In the genomic region with DNA sequence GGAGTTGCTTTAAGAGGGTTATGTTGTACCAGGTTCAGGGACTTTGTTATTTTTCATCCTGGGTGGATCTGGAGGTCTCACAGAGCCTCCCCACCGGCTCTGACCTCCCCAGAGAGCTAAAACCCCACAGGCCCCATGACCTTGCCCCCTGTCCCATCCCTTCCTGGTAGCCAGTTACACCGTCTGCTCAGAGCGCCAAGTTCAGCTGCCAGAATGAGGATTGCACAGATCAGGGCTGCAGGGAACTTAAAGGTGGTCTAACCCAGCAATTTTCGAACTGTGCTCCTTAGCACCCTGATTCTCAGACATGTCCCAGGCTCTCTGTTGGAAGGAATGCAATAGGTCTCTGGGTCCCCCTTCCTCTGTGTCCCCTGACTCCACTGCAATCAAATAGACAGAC, we compare ENCODE assay signal across 14 cellular contexts. TPM values are rescaled to one million over a fixed set of nuclear protein-coding genes. Genes with fewer than 3 reads are reported as not detected.
DNase-seq lines count a peak whose midpoint lies in the region; ATAC-seq and TF ChIP-seq lines count a peak whose summit lies in the region.
"Had no signal": no experiment of that assay in that cellular context is flagged by ENCODE, and none has a peak within 500 bp of the region (broad histone marks: within the 10 kb centered on the region; RNA-seq: fewer than 3 reads in every experiment).

No MANE protein-coding gene starts in this region.

- H3K4ac ChIP-seq in mesenchymal stem cell (ENCODE audit: low read depth in 1 of 2, low read length in 2 of 2), result peak overlapping the region in 1 of 2 experiments; percentile 4

- no peak overlapping the region for H3K18ac ChIP-seq in mesenchymal stem cell (ENCODE audit: low read depth in 1 of 2, low read length in 2 of 2)

- no peak for TF ChIP-seq RAD21 in SK-N-SH (IDR thresholded peaks at IDR 0.05; ENCODE audit: low read length)

- peaks cover 5 to 13% of the 10 kb centered on the region in 2 experiments; a peak in 3 of 4 replicates for H3K4me1 ChIP-seq in SK-N-SH (ENCODE audit: control insufficient read depth in 1 of 2, insufficient read depth in 2 of 2, low read depth in 1 of 2, low read length in 1 of 2)
- H3K4me1 ChIP-seq in gastroesophageal sphincter, result peaks cover 5 to 54% (median 21%) of the 10 kb centered on the region in 3 donors
- H3K4me1 ChIP-seq in mesenchymal stem cell (ENCODE audit: control insufficient read depth, insufficient read depth, low read depth, low read length), result peaks cover 21% of the 10 kb centered on the region
- peaks cover 0 to 16% (median 9%) of the 10 kb centered on the region in 4 donors for H3K4me1 ChIP-seq in transverse colon
- H3K4me1 ChIP-seq in PC-3 (ENCODE audit: insufficient read depth, low read length), result no peaks in the 10 kb centered on the region; the same call in 1 of the 2 replicates

- POLR2A ChIA-PET in SK-N-SH (lab: Yijun Ruan, JAX), result no interaction called here
- POLR2A ChIA-PET in PC-3 (lab: Charles Lee; ENCODE audit: unreplicated experiment), result interaction anchor here (0.5 kb wide), 1 partner anchor 416 kb away, joined by 5 read pairs; no protein-coding TSS in a partner anchor

- CTCF ChIA-PET in SK-N-SH (lab: Yijun Ruan, JAX), result interaction anchor here (0.7 to 4.9 kb wide), 10 partner anchors 8 to 57 kb away, joined by 3 to 23 read pairs (median 4); no protein-coding TSS in a partner anchor
- CTCF ChIA-PET in PC-3 (lab: Charles Lee), result no interaction called here

- 89% methylated on average over 4 of the region's 4 CpGs for WGBS in SK-N-SH (ENCODE audit: low lambda C conversion rate)
- WGBS in gastroesophageal sphincter (ENCODE audit: low coverage in 1 of 2), 2 donors, result 48% methylated on average over 4 of the region's 4 CpGs; no CpG with 5 or more reads in 1 of the 2 donors
- WGBS in mesenchymal stem cell, result 78% methylated on average over 4 of the region's 4 CpGs
- 60 to 70% methylated on average over 1 to 4 of the region's 4 CpGs for WGBS in transverse colon (ENCODE audit: low coverage in 1 of 2), 2 donors

- DNase-seq in SK-N-SH (no peak), mesenchymal stem cell (no peak), transverse colon (no peak), PC-3 (no peak), brain microvascular endothelial cell (no peak)
- DNase-seq: activated CD4-positive, alpha-beta T cell treated with anti-CD3 and anti-CD28 coated beads, Interleukin-2, amount 10 ng/mL, durations not matched to agents 7 days and 5 days; activated naive CD4-positive, alpha-beta T cell treated with anti-CD3 and anti-CD28 coated beads for 36 hours; Calu3; NCI-H2107; NCI-H510A treated with DMSO at 0.1 percent for 48 hours; T-helper 1 cell had no signal

- H4K8ac ChIP-seq in mesenchymal stem cell (ENCODE audit: low read length), result no peak overlapping the region

- H3K23ac ChIP-seq in mesenchymal stem cell (ENCODE audit: low read length in 2 of 2), result no peak overlapping the region

- H2BK15ac ChIP-seq in mesenchymal stem cell (ENCODE audit: low read depth, poor library complexity, severe bottlenecking), result no peak overlapping the region

- peak overlapping the region; percentile 34; the same call in 1 of the 2 replicates for H3K4me2 ChIP-seq in SK-N-SH
- no peak overlapping the region for H3K4me2 ChIP-seq in mesenchymal stem cell (ENCODE audit: low read length, poor library complexity, severe bottlenecking)
- H3K4me2 ChIP-seq in PC-3 (ENCODE audit: low read length), result no peak overlapping the region

- H3K27ac ChIP-seq in SK-N-SH (ENCODE audit: low read depth in 2 of 2, low read length in 1 of 2), result peak overlapping the region in 1 of 2 experiments; percentile 15; a peak in 1 of 4 replicates
- peak overlapping the region in 3 of 4 donors; percentile 77 to 81 (median 77) for H3K27ac ChIP-seq in gastroesophageal sphincter
- no peak overlapping the region for H3K27ac ChIP-seq in mesenchymal stem cell (ENCODE audit: low read length, poor library complexity, severe bottlenecking)
- H3K27ac ChIP-seq in transverse colon, result peak overlapping the region; percentile 34 to 75 (median 62)
- no peak overlapping the region for H3K27ac ChIP-seq in PC-3 (ENCODE audit: low read length)
- H3K27ac ChIP-seq in brain microvascular endothelial cell, result no peak overlapping the region

- H3K36me3 ChIP-seq in SK-N-SH (replicated peaks in 1 of 2; ENCODE audit: control insufficient read depth in 1 of 2, insufficient read depth in 2 of 2, low read length in 1 of 2) (peaks cover 0 to 7% of the 10 kb centered on the region in 2 experiments), gastroesophageal sphincter (peaks cover 0 to 64% of the 10 kb centered on the region in 2 donors), mesenchymal stem cell (ENCODE audit: control insufficient read depth in 1 of 2, insufficient read depth in 2 of 2, low read depth in 1 of 2, low read length in 2 of 2) (peaks cover 4 to 25% of the 10 kb centered on the region in 2 experiments), transverse colon (no peaks in the 10 kb centered on the region), PC-3 (ENCODE audit: low read depth, low read length) (no peaks in the 10 kb centered on the region), brain microvascular endothelial cell (replicated peaks) (no peaks in the 10 kb centered on the region)

- no peak overlapping the region for H3K9ac ChIP-seq in SK-N-SH
- H3K9ac ChIP-seq in mesenchymal stem cell (ENCODE audit: low read length), result peak overlapping the region; percentile 2
- H3K9ac ChIP-seq in PC-3 (ENCODE audit: low read length), result no peak overlapping the region

- TF ChIP-seq POLR2A in gastroesophageal sphincter (IDR thresholded peaks at IDR 0.05), result no peak
- TF ChIP-seq POLR2A in transverse colon (IDR thresholded peaks at IDR 0.05), result no peak

- peak overlapping the region in 1 of 2 experiments; percentile 2 for H2BK12ac ChIP-seq in mesenchymal stem cell (ENCODE audit: low read length in 2 of 2)

- H4K20me1 ChIP-seq in SK-N-SH (ENCODE audit: insufficient read depth) (no peaks in the 10 kb centered on the region), PC-3 (ENCODE audit: low read length) (no peaks in the 10 kb centered on the region)

- no peak for TF ChIP-seq CTCF in SK-N-SH (IDR thresholded peaks at IDR 0.05)
- no peak for TF ChIP-seq CTCF in gastroesophageal sphincter (IDR thresholded peaks at IDR 0.05)
- TF ChIP-seq CTCF in transverse colon (IDR thresholded peaks at IDR 0.05), result no peak
- no peak for TF ChIP-seq CTCF in PC-3 (conservative IDR thresholded peaks at IDR 0.05; ENCODE audit: low read depth, low read length)
- no peak for TF ChIP-seq CTCF in brain microvascular endothelial cell (IDR thresholded peaks at IDR 0.05; ENCODE audit: low read depth, low read length, missing control alignments)

- H4K91ac ChIP-seq in mesenchymal stem cell (ENCODE audit: low read length), result no peak overlapping the region

- no peak overlapping the region for H2BK120ac ChIP-seq in mesenchymal stem cell (ENCODE audit: low read depth, low read length)

- in situ Hi-C loops in transverse colon (cut with MboI; ENCODE audit: low pct_ligation_motif_present in 1 of 4, low pct_unique_long_range_greater_than_20kb in 1 of 4, low sequenced_read_pairs in 3 of 4), result no loop called here
- in situ Hi-C loops in brain microvascular endothelial cell (cut with HindIII; ENCODE audit: low pct_ligation_motif_present, low sequenced_read_pairs), result no loop called here

- no peaks in the 10 kb centered on the region for H3K9me3 ChIP-seq in SK-N-SH
- H3K9me3 ChIP-seq in gastroesophageal sphincter, result no peaks in the 10 kb centered on the region
- H3K9me3 ChIP-seq in mesenchymal stem cell (ENCODE audit: control insufficient read depth, low read length), result no peaks in the 10 kb centered on the region
- no peaks in the 10 kb centered on the region for H3K9me3 ChIP-seq in transverse colon
- no peaks in the 10 kb centered on the region for H3K9me3 ChIP-seq in PC-3 (ENCODE audit: low read length)

- H2AFZ ChIP-seq in SK-N-SH (ENCODE audit: low read depth), result no peak overlapping the region
- H2AFZ ChIP-seq in mesenchymal stem cell (ENCODE audit: low read depth, low read length), result no peak overlapping the region
- no peak overlapping the region for H2AFZ ChIP-seq in PC-3 (ENCODE audit: low read length)

- TF ChIP-seq EP300 in SK-N-SH (IDR thresholded peaks at IDR 0.05; ENCODE audit: borderline replicate concordance in 1 of 2, low read depth in 1 of 2, low read length in 1 of 2) (no peak), gastroesophageal sphincter (IDR thresholded peaks at IDR 0.05) (no peak), transverse colon (IDR thresholded peaks at IDR 0.05; ENCODE audit: low read depth) (no peak)

- H3K27me3 ChIP-seq in SK-N-SH (ENCODE audit: insufficient read depth) (no peaks in the 10 kb centered on the region), gastroesophageal sphincter (no peaks in the 10 kb centered on the region), mesenchymal stem cell (ENCODE audit: control insufficient read depth in 1 of 2, insufficient read depth in 1 of 2, low read length in 2 of 2) (peaks cover 2 to 5% of the 10 kb centered on the region in 2 experiments), transverse colon (no peaks in the 10 kb centered on the region), PC-3 (ENCODE audit: low read length) (no peaks in the 10 kb centered on the region), brain microvascular endothelial cell (replicated peaks) (no peaks in the 10 kb centered on the region)

- H3K4me3 ChIP-seq in SK-N-SH (ENCODE audit: low read depth in 2 of 2, low read length in 1 of 2) (no peak overlapping the region), gastroesophageal sphincter (no peak overlapping the region), mesenchymal stem cell (ENCODE audit: insufficient read depth in 1 of 2, low read depth in 1 of 2, low read length in 2 of 2) (peak overlapping the region in 1 of 2 experiments; percentile 2), transverse colon (no peak overlapping the region), PC-3 (ENCODE audit: low read length) (no peak overlapping the region), brain microvascular endothelial cell (ENCODE audit: low read depth, low read length) (no peak overlapping the region)

- peaks cover 43% of the 10 kb centered on the region for H3K79me2 ChIP-seq in SK-N-SH (ENCODE audit: insufficient read depth)
- no peaks in the 10 kb centered on the region for H3K79me2 ChIP-seq in PC-3 (ENCODE audit: low read length)

- H2BK5ac ChIP-seq in mesenchymal stem cell (ENCODE audit: low read depth, low read length, poor library complexity, severe bottlenecking), result no peak overlapping the region

- peaks cover 26% of the 10 kb centered on the region for H3F3A ChIP-seq in SK-N-SH (replicated peaks; ENCODE audit: insufficient read depth)
- no peaks in the 10 kb centered on the region for H3F3A ChIP-seq in PC-3 (ENCODE audit: low read length, unreplicated experiment)

- intact Hi-C loops in transverse colon (cut with DNase I; ENCODE audit: low total_unique reads) (no loop called here), PC-3 (cut with micrococcal nuclease) (no loop called here)

- peak overlapping the region in 1 of 2 experiments; percentile 61 for H3K14ac ChIP-seq in mesenchymal stem cell (ENCODE audit: low read length in 2 of 2)

- H3K9me2 ChIP-seq in SK-N-SH (no peaks in the 10 kb centered on the region), PC-3 (replicated peaks; ENCODE audit: low read length) (no peaks in the 10 kb centered on the region)

- no TSS peak for BruUV-seq in PC-3 (replicated peaks; lab: Mats Ljungman, UMichigan)

- peak; percentile 8 for ATAC-seq in gastroesophageal sphincter
- no peak for ATAC-seq in HG03520 (IDR thresholded peaks at IDR 0.05; ENCODE audit: unreplicated experiment)
- no peak for ATAC-seq in HG02588 (IDR thresholded peaks at IDR 0.05; ENCODE audit: unreplicated experiment)
- ATAC-seq in PC-3, result no peak

- no peaks in the 10 kb centered on the region for H3K79me1 ChIP-seq in mesenchymal stem cell (replicated peaks; ENCODE audit: low read length, poor library complexity, severe bottlenecking)

- H2AK5ac ChIP-seq in mesenchymal stem cell (ENCODE audit: low read length, severe bottlenecking), result no peak overlapping the region

RNA-seq across cellular contexts. Expression of a gene that starts 32.1 kb away (rescaled TPM):
- 5.6 and 6.4 TPM in 2 replicates for polyA plus RNA-seq in SK-N-SH (2012; rRNA removed)
- polyA plus RNA-seq in SK-N-SH (2012; cell fraction: cytosol; rRNA removed), result 2.9 and 4.3 TPM in 2 replicates
- polyA plus RNA-seq in SK-N-SH (2012; cell fraction: nucleus; rRNA removed), result 7.0 and 7.3 TPM in 2 replicates
- total RNA-seq in gastroesophageal sphincter, result 10 to 100 TPM; 34.5 to 79.5 (median 59.6) TPM
- polyA plus RNA-seq in mesenchymal stem cell (2013, experiment 1 of 2), result 5.8 TPM
- 6.0 TPM for polyA plus RNA-seq in mesenchymal stem cell (2013, experiment 2 of 2)
- 10 to 100 TPM in 3 of 4 donors, 1 to 10 TPM in 1; 7.4 to 32.6 (median 14.4) TPM for total RNA-seq in transverse colon
- 0.04 TPM in 1 of 2 replicates, not detected in the other for total RNA-seq in PC-3 (2014; rRNA removed)
- total RNA-seq: activated naive CD4-positive, alpha-beta T cell treated with anti-CD3 and anti-CD28 coated beads for 36 hours had no signal

Comparison
In these comparisons a context has a peak if more than half of its experiments do, and no peak if none do; other contexts are left out.
1. H3K27ac ChIP-seq: peak in gastroesophageal sphincter (3 of 4) and transverse colon (4 of 4); none in mesenchymal stem cell (single experiment), PC-3 (single experiment) and brain microvascular endothelial cell (single experiment).